In the genomic region with DNA sequence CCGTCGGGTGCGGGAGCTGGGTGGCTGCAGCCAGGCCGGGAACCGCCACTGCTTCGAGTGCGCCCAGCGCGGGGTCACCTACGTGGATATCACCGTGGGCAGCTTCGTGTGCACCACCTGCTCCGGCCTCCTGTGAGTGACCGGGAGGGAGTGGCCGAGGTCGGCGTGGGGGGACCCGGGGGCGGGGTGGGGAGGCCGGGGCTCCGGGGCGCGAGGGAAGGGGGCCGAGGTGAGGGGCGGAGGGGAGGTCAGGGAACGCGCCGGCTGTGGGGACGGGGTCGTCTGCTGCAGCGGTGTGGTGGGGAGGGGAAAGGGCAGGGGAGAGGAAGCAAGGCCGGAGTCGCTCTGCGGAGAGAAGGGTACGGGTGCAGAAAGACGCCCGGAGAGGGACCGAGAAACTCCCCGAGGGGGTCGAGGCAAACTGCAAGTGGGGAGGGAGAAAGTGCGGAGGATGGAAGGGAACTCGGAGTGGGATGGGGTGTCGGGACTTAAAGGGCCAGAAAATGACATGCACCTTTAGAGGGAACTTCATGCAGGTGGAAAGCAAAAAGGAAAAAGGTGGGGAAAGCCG, we compare ENCODE assay signal across 8 cellular contexts. TPM values are rescaled to one million over a fixed set of nuclear protein-coding genes. Genes with fewer than 3 reads are reported as not detected.
A peak's percentile ranks its signal among the peaks of the same experiment; 100 is the strongest.
DNase-seq lines count a peak whose midpoint lies in the region; ATAC-seq and FAIRE-seq lines count a peak whose summit lies in the region.

No MANE protein-coding gene starts in this region.

- WGBS in thymus = 1% methylated on average over 44 of the region's 44 CpGs

- intact Hi-C loops in left colon (cut with DNase I, micrococcal nuclease) = no loop called here

- H3K4me3 Mint-ChIP-seq in activated CD4-positive, alpha-beta T cell treated with anti-CD3 and anti-CD28 coated beads, Interleukin-2, amount 10 ng/mL, durations not matched to agents 7 days and 5 days = peak overlapping the region; percentile 99
- H3K4me3 Mint-ChIP-seq in activated naive CD8-positive, alpha-beta T cell = peak overlapping the region; percentile 99

- peak overlapping the region; percentile 83 for H3K27ac Mint-ChIP-seq in activated CD4-positive, alpha-beta T cell treated with anti-CD3 and anti-CD28 coated beads, Interleukin-2, amount 10 ng/mL, durations not matched to agents 7 days and 5 days
- peak overlapping the region; percentile 93 for H3K27ac Mint-ChIP-seq in activated naive CD8-positive, alpha-beta T cell

- peak overlapping the region; percentile 87 for H3K4me3 ChIP-seq in thymus (ENCODE audit: low read length)

- ATAC-seq in left colon = peak; percentile 6
- no peak for ATAC-seq in GM19452 (IDR thresholded peaks at IDR 0.05; ENCODE audit: unreplicated experiment)

- no peaks in the 10 kb centered on the region for H3K9me3 Mint-ChIP-seq in activated CD4-positive, alpha-beta T cell treated with anti-CD3 and anti-CD28 coated beads, Interleukin-2, amount 10 ng/mL, durations not matched to agents 7 days and 5 days
- H3K9me3 Mint-ChIP-seq in activated naive CD8-positive, alpha-beta T cell (ENCODE audit: low read depth) = no peaks in the 10 kb centered on the region

- CTCF ChIA-PET in activated CD4-positive, alpha-beta T cell treated with anti-CD3 and anti-CD28 coated beads, Interleukin-2, amount 10 ng/mL, durations not matched to agents 7 days and 5 days (lab: Charles Lee) = interaction anchor here (0.7 to 1.7 kb wide), 7 partner anchors 16 to 166 kb away, joined by 3 to 5 read pairs (median 3); partner anchors contain the start of gene POP7

- peak; percentile 22 for DNase-seq in activated CD4-positive, alpha-beta T cell treated with anti-CD3 and anti-CD28 coated beads, Interleukin-2, amount 10 ng/mL, durations not matched to agents 7 days and 5 days
- no peak for DNase-seq in activated CD4-positive, alpha-beta T cell treated with anti-CD3 and anti-CD28 coated beads, Interleukin-2, amount 50 U/mL, for 4 hours
- no peak for DNase-seq in left colon
- DNase-seq in NCI-H2029 treated with DMSO at 0.1 percent for 48 hours (lab: John Stamatoyannopoulos, UW) = no peak
- no peak for DNase-seq in RCC 7860 (ENCODE audit: low spot score)

- H3K27ac ChIP-seq in thymus (ENCODE audit: low read depth) = peak overlapping the region; percentile 58

- peaks cover 8% of the 10 kb centered on the region for H3K4me1 ChIP-seq in thymus (ENCODE audit: control insufficient read depth, insufficient read depth, low read length)

- no peaks in the 10 kb centered on the region for H3K36me3 ChIP-seq in thymus (ENCODE audit: control insufficient read depth, insufficient read depth)

- peaks cover 18% of the 10 kb centered on the region for H3K36me3 Mint-ChIP-seq in activated CD4-positive, alpha-beta T cell treated with anti-CD3 and anti-CD28 coated beads, Interleukin-2, amount 10 ng/mL, durations not matched to agents 7 days and 5 days (ENCODE audit: low read depth)
- no peaks in the 10 kb centered on the region for H3K36me3 Mint-ChIP-seq in activated naive CD8-positive, alpha-beta T cell

- no peaks in the 10 kb centered on the region for H3K27me3 ChIP-seq in thymus (ENCODE audit: control insufficient read depth, insufficient read depth)

- H3K9me3 ChIP-seq in thymus (ENCODE audit: control insufficient read depth) = no peaks in the 10 kb centered on the region

- peaks cover 55% of the 10 kb centered on the region for H3K4me1 Mint-ChIP-seq in activated CD4-positive, alpha-beta T cell treated with anti-CD3 and anti-CD28 coated beads, Interleukin-2, amount 10 ng/mL, durations not matched to agents 7 days and 5 days
- H3K4me1 Mint-ChIP-seq in activated naive CD8-positive, alpha-beta T cell (ENCODE audit: low read depth) = peaks cover 55% of the 10 kb centered on the region

- H3K27me3 Mint-ChIP-seq in activated CD4-positive, alpha-beta T cell treated with anti-CD3 and anti-CD28 coated beads, Interleukin-2, amount 10 ng/mL, durations not matched to agents 7 days and 5 days = no peaks in the 10 kb centered on the region
- H3K27me3 Mint-ChIP-seq in activated naive CD8-positive, alpha-beta T cell = no peaks in the 10 kb centered on the region

- POLR2A ChIA-PET in activated CD4-positive, alpha-beta T cell treated with anti-CD3 and anti-CD28 coated beads, Interleukin-2, amount 10 ng/mL, durations not matched to agents 7 days and 5 days (lab: Charles Lee) = interaction anchor here (0.6 kb wide), 1 partner anchor 186 kb away, joined by 3 read pairs; no protein-coding TSS in a partner anchor

- no peak for FAIRE-seq in RCC 7860 (lab: Jason Lieb, UNC)

RNA-seq across cellular contexts. Expression of gene AGFG2, which starts 0.5 kb away (rescaled TPM):
- 10 to 100 TPM; 43.0 to 45.3 TPM for total RNA-seq in activated CD4-positive, alpha-beta T cell treated with anti-CD3 and anti-CD28 coated beads, Interleukin-2, amount 10 ng/mL, durations not matched to agents 7 days and 5 days
- 10 to 100 TPM; 65.0 to 75.5 TPM for total RNA-seq in left colon
- polyA plus RNA-seq in thymus = 15.4 TPM

RNA-seq across cellular contexts. Expression of gene SAP25, which starts 34.2 kb away (rescaled TPM):
- total RNA-seq in activated CD4-positive, alpha-beta T cell treated with anti-CD3 and anti-CD28 coated beads, Interleukin-2, amount 10 ng/mL, durations not matched to agents 7 days and 5 days = 10 to 100 TPM; 34.6 to 36.1 TPM
- 1 to 10 TPM; 1.1 TPM for total RNA-seq in left colon
- 183 TPM for polyA plus RNA-seq in thymus

RNA-seq across cellular contexts. Expression of gene LRCH4, which starts 46.4 kb away (rescaled TPM):
- 100 to 1,000 TPM; 189 to 217 TPM for total RNA-seq in activated CD4-positive, alpha-beta T cell treated with anti-CD3 and anti-CD28 coated beads, Interleukin-2, amount 10 ng/mL, durations not matched to agents 7 days and 5 days
- 10 to 100 TPM; 66.4 to 69.0 TPM for total RNA-seq in left colon
- polyA plus RNA-seq in thymus = 423 TPM

RNA-seq across cellular contexts. Expression of gene FBXO24, which starts 46.6 kb away (rescaled TPM):
- 1 to 10 TPM; 1.3 to 1.5 TPM for total RNA-seq in activated CD4-positive, alpha-beta T cell treated with anti-CD3 and anti-CD28 coated beads, Interleukin-2, amount 10 ng/mL, durations not matched to agents 7 days and 5 days
- total RNA-seq in left colon = under 1 TPM; 0.34 to 0.58 TPM
- polyA plus RNA-seq in thymus = 1.3 TPM

RNA-seq across cellular contexts. Expression of gene NYAP1, which starts 55.8 kb away (rescaled TPM):
- total RNA-seq in activated CD4-positive, alpha-beta T cell treated with anti-CD3 and anti-CD28 coated beads, Interleukin-2, amount 10 ng/mL, durations not matched to agents 7 days and 5 days = under 1 TPM; 0.23 to 0.32 TPM
- under 1 TPM; 0.27 to 0.47 TPM for total RNA-seq in left colon
- polyA plus RNA-seq in thymus = 0.66 TPM

Comparison
In these comparisons a context has a peak if more than half of its experiments do, and no peak if none do; other contexts are left out.
1. RNA of gene SAP25, which starts 34.2 kb away (total RNA-seq): 34.6 to 36.1 TPM in activated CD4-positive, alpha-beta T cell treated with anti-CD3 and anti-CD28 coated beads, Interleukin-2, amount 10 ng/mL, durations not matched to agents 7 days and 5 days; 1.1 TPM in left colon; every median in the first group is over 10 times any median in the second.